In the genomic region with DNA sequence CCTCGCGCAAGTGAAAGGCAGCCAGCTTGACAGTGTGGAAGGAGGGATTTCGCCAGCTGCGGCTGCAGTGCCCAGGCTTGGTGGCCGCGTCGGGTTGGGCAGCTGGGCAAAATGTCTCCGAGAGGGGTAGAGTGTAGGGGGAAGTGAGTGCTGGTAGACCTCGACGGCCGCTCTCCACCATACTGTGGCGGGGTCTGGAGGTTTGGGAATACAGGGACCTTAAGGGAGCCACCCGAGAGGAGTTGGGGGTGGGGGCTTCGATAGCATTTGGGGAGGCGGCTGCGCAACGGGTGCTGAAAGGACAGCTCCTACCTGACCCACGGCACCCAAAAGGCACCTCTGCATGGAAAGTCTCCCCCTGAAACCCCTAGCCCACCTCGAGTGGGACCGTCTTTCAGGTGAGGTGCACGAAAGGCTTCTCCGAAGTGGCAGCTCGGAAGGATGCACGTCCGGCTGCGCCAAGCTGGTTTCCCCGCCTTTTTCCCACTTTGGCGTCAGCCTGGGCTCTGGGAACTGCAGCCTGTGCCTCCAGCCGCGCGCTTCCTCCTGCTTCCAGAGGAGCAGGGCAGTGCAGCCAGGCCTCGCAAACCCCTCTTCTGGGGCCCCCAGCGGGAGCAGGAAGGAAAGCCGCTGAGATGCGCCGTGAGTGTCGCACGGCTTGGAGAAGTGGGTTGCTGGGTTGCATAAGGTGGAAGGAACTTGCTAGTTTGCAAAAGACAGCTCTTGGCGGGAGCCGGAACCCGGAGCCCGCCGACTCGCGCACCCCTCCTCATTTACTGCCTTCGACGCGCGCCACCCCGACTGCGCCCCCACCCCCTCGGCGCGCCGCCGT, we compare ENCODE assay signal across 1 cellular context.
TF ChIP-seq lines count a peak whose summit lies in the region.

No MANE protein-coding gene starts in this region.

TF ChIP-seq in neural cell, 6 proteins besides CTCF, POLR2A, EP300 and RAD21 (continued from another document):
- TF ChIP-seq, protein P1, sequence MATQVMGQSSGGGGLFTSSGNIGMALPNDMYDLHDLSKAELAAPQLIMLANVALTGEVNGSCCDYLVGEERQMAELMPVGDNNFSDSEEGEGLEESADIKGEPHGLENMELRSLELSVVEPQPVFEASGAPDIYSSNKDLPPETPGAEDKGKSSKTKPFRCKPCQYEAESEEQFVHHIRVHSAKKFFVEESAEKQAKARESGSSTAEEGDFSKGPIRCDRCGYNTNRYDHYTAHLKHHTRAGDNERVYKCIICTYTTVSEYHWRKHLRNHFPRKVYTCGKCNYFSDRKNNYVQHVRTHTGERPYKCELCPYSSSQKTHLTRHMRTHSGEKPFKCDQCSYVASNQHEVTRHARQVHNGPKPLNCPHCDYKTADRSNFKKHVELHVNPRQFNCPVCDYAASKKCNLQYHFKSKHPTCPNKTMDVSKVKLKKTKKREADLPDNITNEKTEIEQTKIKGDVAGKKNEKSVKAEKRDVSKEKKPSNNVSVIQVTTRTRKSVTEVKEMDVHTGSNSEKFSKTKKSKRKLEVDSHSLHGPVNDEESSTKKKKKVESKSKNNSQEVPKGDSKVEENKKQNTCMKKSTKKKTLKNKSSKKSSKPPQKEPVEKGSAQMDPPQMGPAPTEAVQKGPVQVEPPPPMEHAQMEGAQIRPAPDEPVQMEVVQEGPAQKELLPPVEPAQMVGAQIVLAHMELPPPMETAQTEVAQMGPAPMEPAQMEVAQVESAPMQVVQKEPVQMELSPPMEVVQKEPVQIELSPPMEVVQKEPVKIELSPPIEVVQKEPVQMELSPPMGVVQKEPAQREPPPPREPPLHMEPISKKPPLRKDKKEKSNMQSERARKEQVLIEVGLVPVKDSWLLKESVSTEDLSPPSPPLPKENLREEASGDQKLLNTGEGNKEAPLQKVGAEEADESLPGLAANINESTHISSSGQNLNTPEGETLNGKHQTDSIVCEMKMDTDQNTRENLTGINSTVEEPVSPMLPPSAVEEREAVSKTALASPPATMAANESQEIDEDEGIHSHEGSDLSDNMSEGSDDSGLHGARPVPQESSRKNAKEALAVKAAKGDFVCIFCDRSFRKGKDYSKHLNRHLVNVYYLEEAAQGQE (IDR thresholded peaks at IDR 0.05; ENCODE audit: borderline replicate concordance), result no peak
TF ChIP-seq in neural cell: peak in this region for 3.
